In genomic region chr3:32093204-32093603, GRCh38 we compare ENCODE assay signal across 29 cellular contexts.
"Had no signal": no experiment of that assay in that cellular context is flagged by ENCODE, and none has a peak within 500 bp of the region (broad histone marks: within the 10 kb centered on the region; RNA-seq: fewer than 3 reads in every experiment).

No MANE protein-coding gene starts in this region.

- H3K9me3 ChIP-seq: ovary, psoas muscle, suprapubic skin, testis, tibial artery, transverse colon, upper lobe of right lung, uterus had no signal

- H3K4me1 Mint-ChIP-seq: neural progenitor cell had no signal

- H3K36me3 Mint-ChIP-seq: natural killer cell treated with Interleukin-12 subunit alpha and Interleukin-12 subunit beta and Interleukin-15 and Interleukin-18, amount 100 ng/mL, for 72 hours; neural progenitor cell; stimulated activated effector memory CD8-positive, alpha-beta T cell treated with anti-CD3 and anti-CD28 coated beads, Interleukin-12 subunit alpha, Interleukin-12 subunit beta, amount 100 ng/mL, for 72 hours; type B pancreatic cell had no signal

- H3K79me2 ChIP-seq: parathyroid adenoma had no signal

- H3K27me3 Mint-ChIP-seq: type B pancreatic cell had no signal

- H3K36me3 ChIP-seq: neural progenitor cell, ovary, sigmoid colon, suprapubic skin, tibial artery, transverse colon, upper lobe of right lung, uterus had no signal

- H3K4me3 ChIP-seq: neural progenitor cell, ovary, psoas muscle, sigmoid colon, suprapubic skin, testis, tibial artery, transverse colon, upper lobe of right lung, uterus had no signal

- H3K4me1 ChIP-seq: neural progenitor cell, parathyroid adenoma, psoas muscle, sigmoid colon, suprapubic skin, testis, tibial artery, transverse colon, upper lobe of right lung, uterus had no signal

- H3K9ac ChIP-seq: neural progenitor cell, parathyroid adenoma had no signal

- H3K27ac ChIP-seq: neural progenitor cell, ovary, parathyroid adenoma, psoas muscle, sigmoid colon, suprapubic skin, testis, tibial artery, transverse colon, upper lobe of right lung, uterus had no signal

- ATAC-seq: naive thymus-derived CD8-positive, alpha-beta T cell; natural killer cell treated with Interleukin-12 subunit alpha and Interleukin-12 subunit beta and Interleukin-15 and Interleukin-18, amount 100 ng/mL, for 72 hours; psoas muscle; right cardiac atrium; stimulated activated effector memory CD8-positive, alpha-beta T cell treated with anti-CD3 and anti-CD28 coated beads, Interleukin-12 subunit alpha, Interleukin-12 subunit beta, amount 100 ng/mL, for 72 hours; stimulated activated naive CD8-positive, alpha-beta T cell treated with anti-CD3 and anti-CD28 coated beads, Interleukin-15, amount 100 ng/mL, for 72 hours; stimulated activated naive CD8-positive, alpha-beta T cell treated with anti-CD3 and anti-CD28 coated beads, Interleukin-15, Interleukin-2, amounts not matched to agents 100 U/mL and 50 U/mL, for 24 hours; upper lobe of right lung had no signal

- H3K4me3 Mint-ChIP-seq: naive B cell; naive thymus-derived CD8-positive, alpha-beta T cell; natural killer cell treated with Interleukin-12 subunit alpha and Interleukin-12 subunit beta and Interleukin-15 and Interleukin-18, amount 100 ng/mL, for 72 hours; neural progenitor cell; stimulated activated effector memory CD8-positive, alpha-beta T cell treated with anti-CD3 and anti-CD28 coated beads, Interleukin-12 subunit alpha, Interleukin-12 subunit beta, amount 100 ng/mL, for 72 hours; stimulated activated naive CD8-positive, alpha-beta T cell treated with anti-CD3 and anti-CD28 coated beads, Interleukin-15, amount 100 ng/mL, for 72 hours; type B pancreatic cell had no signal

- H3K27me3 ChIP-seq: neural progenitor cell, ovary, sigmoid colon, suprapubic skin, testis, transverse colon, upper lobe of right lung, uterus had no signal

- FAIRE-seq: small intestine had no signal

- H2AFZ ChIP-seq: neural progenitor cell, parathyroid adenoma had no signal

- DNase-seq: naive B cell; naive thymus-derived CD8-positive, alpha-beta T cell; occipital lobe; ovary; posterior cingulate gyrus; psoas muscle; right cardiac atrium; sigmoid colon; small intestine; stimulated activated CD4-positive, alpha-beta T cell treated with anti-CD3 and anti-CD28 coated beads, Interleukin-15, amount 100 ng/mL, for 24 hours; stimulated activated CD4-positive, alpha-beta T cell treated with anti-CD3 and anti-CD28 coated beads, Interleukin-2, amount 100 ng/mL, for 24 hours; stimulated activated CD4-positive, alpha-beta T cell treated with anti-CD3 and anti-CD28 coated beads, Interleukin-2, amount 100 ng/mL, for 48 hours; stimulated activated CD4-positive, alpha-beta T cell treated with anti-CD3 and anti-CD28 coated beads, Interleukin-4, amount 100 ng/mL, for 24 hours; stimulated activated naive CD4-positive, alpha-beta T cell; stimulated activated naive CD8-positive, alpha-beta T cell treated with anti-CD3 and anti-CD28 coated beads, Interleukin-15, amount 100 ng/mL, for 72 hours; stimulated activated naive CD8-positive, alpha-beta T cell treated with anti-CD3 and anti-CD28 coated beads, Interleukin-15, Interleukin-2, amounts not matched to agents 100 U/mL and 50 U/mL, for 24 hours; substantia nigra; testis; tibial artery; transverse colon; upper lobe of right lung; uterus had no signal

- H3K4me2 ChIP-seq: neural progenitor cell had no signal

- H3K27ac Mint-ChIP-seq: natural killer cell treated with Interleukin-12 subunit alpha and Interleukin-12 subunit beta and Interleukin-15 and Interleukin-18, amount 100 ng/mL, for 72 hours; neural progenitor cell; progenitor cell of endocrine pancreas; stimulated activated effector memory CD8-positive, alpha-beta T cell treated with anti-CD3 and anti-CD28 coated beads, Interleukin-12 subunit alpha, Interleukin-12 subunit beta, amount 100 ng/mL, for 72 hours; stimulated activated naive CD8-positive, alpha-beta T cell treated with anti-CD3 and anti-CD28 coated beads, Interleukin-15, amount 100 ng/mL, for 72 hours; type B pancreatic cell had no signal
